Comparison of ENCODE assay signal across 25 cellular contexts in the genomic region with DNA sequence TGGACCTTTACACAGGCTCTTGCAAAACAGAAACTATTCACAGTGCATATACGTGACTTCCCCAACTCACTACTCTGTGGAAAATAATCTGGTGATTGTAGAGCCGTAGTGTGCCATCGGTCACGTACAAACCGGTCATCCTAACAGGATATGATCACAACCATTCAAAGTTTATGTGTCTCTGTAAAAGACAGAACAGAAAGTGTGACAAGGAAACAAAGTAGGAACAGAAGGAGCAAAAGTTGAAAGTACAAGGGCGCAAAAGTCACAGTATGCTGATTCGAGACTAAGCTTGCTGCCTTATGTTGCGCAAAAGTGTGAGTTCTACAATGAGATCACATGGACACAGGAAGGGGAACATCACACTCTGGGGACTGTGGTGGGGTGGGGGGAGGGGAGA. TPM values are rescaled to one million over a fixed set of nuclear protein-coding genes. Genes with fewer than 3 reads are reported as not detected.
DNase-seq lines count a peak whose midpoint lies in the region; ATAC-seq and TF ChIP-seq lines count a peak whose summit lies in the region.
"Had no signal": no experiment of that assay in that cellular context is flagged by ENCODE, and none has a peak within 500 bp of the region (broad histone marks: within the 10 kb centered on the region; RNA-seq: fewer than 3 reads in every experiment).

No MANE protein-coding gene starts in this region.

- peak overlapping the region; percentile 40 for H3K4me3 Mint-ChIP-seq in natural killer cell treated with Interleukin-12 subunit alpha and Interleukin-12 subunit beta and Interleukin-15 and Interleukin-18, amount 100 ng/mL, for 72 hours
- H3K4me3 Mint-ChIP-seq: activated naive CD8-positive, alpha-beta T cell; CD4-positive, alpha-beta memory T cell; endodermal cell; neural crest cell; T-helper 17 cell had no signal

- no peak overlapping the region for H3K27ac Mint-ChIP-seq in natural killer cell treated with Interleukin-12 subunit alpha and Interleukin-12 subunit beta and Interleukin-15 and Interleukin-18, amount 100 ng/mL, for 72 hours
- H3K27ac Mint-ChIP-seq: activated naive CD8-positive, alpha-beta T cell; CD4-positive, alpha-beta memory T cell; endodermal cell; T-helper 17 cell had no signal

- peak; percentile 49 for ATAC-seq in gastroesophageal sphincter
- peak in 1 of 2 donors; percentile 55 for ATAC-seq in natural killer cell treated with Interleukin-12 subunit alpha and Interleukin-12 subunit beta and Interleukin-15 and Interleukin-18, amount 100 ng/mL, for 72 hours
- ATAC-seq: activated CD4-positive, CD25-positive, alpha-beta regulatory T cell treated with anti-CD3 and anti-CD28 coated beads, Interleukin-2, amount 50 U/mL, for 24 hours; T-helper 17 cell had no signal

- H3K36me3 Mint-ChIP-seq in natural killer cell treated with Interleukin-12 subunit alpha and Interleukin-12 subunit beta and Interleukin-15 and Interleukin-18, amount 100 ng/mL, for 72 hours: no peaks in the 10 kb centered on the region
- H3K36me3 Mint-ChIP-seq: activated naive CD8-positive, alpha-beta T cell; CD4-positive, alpha-beta memory T cell had no signal

- H3K4me1 Mint-ChIP-seq in natural killer cell treated with Interleukin-12 subunit alpha and Interleukin-12 subunit beta and Interleukin-15 and Interleukin-18, amount 100 ng/mL, for 72 hours (ENCODE audit: low read depth in 2 of 2): peaks cover 12 to 19% of the 10 kb centered on the region in 2 donors

- DNase-seq in NB4 (ENCODE audit: low read depth) (peak; percentile 89), esophagus squamous epithelium (lab: John Stamatoyannopoulos, UW) (no peak), sigmoid colon (no peak), NCI-H2227 treated with DMSO at 0.1 percent for 48 hours (lab: John Stamatoyannopoulos, UW) (no peak)
- DNase-seq in natural killer cell treated with Interleukin-12 subunit alpha and Interleukin-12 subunit beta and Interleukin-15 and Interleukin-18, amount 100 ng/mL, for 72 hours (ENCODE audit: low spot score): no peak
- DNase-seq in effector CD8-positive, alpha-beta T cell (lab: John Stamatoyannopoulos, UW): no peak
- DNase-seq: ACHN; activated T-cell treated with anti-CD3 and anti-CD28 coated beads, Interleukin-2, amount 50 U/mL, for 48 hours; CD4-positive, alpha-beta memory T cell; endodermal cell; MM.1S; NCI-H187; NK-92 treated with Interleukin-12 subunit alpha and Interleukin-12 subunit beta, amount 100 ng/mL, for 24 hours; SHP77; T-helper 17 cell had no signal

- H3K9me3 ChIP-seq in BLaER1 treated with 17β-estradiol and CSF1 and Interleukin-3, amounts not matched to agents 10 nM and 100 nM (replicated peaks in 1 of 11): no peaks in the 10 kb centered on the region
- H3K9me3 ChIP-seq in gastroesophageal sphincter (no peaks in the 10 kb centered on the region), esophagus squamous epithelium (no peaks in the 10 kb centered on the region), sigmoid colon (no peaks in the 10 kb centered on the region)
- H3K9me3 ChIP-seq: HAP-1, suprapubic skin had no signal

- peak overlapping the region in 10 of 11 experiments; percentile 49 to 80 (median 70); a peak in 15 of 22 replicates for H3K9ac ChIP-seq in BLaER1 treated with 17β-estradiol and CSF1 and Interleukin-3, amounts not matched to agents 10 nM and 100 nM

- TF ChIP-seq EP300 in gastroesophageal sphincter (IDR thresholded peaks at IDR 0.05) (no peak), sigmoid colon (IDR thresholded peaks at IDR 0.05) (peak in 1 of 4 donors; percentile 50)

- no peaks in the 10 kb centered on the region for H4K20me1 ChIP-seq in BLaER1 treated with 17β-estradiol and CSF1 and Interleukin-3, amounts not matched to agents 10 nM and 100 nM

- peaks cover 18 to 99% (median 89%) of the 10 kb centered on the region in 10 experiments for H3K4me1 ChIP-seq in BLaER1 treated with 17β-estradiol and CSF1 and Interleukin-3, amounts not matched to agents 10 nM and 100 nM
- H3K4me1 ChIP-seq in gastroesophageal sphincter (peaks cover 0 to 15% (median 0%) of the 10 kb centered on the region in 3 donors), esophagus squamous epithelium (peaks cover 0 to 13% (median 5%) of the 10 kb centered on the region in 3 donors), sigmoid colon (peaks cover 0 to 9% (median 0%) of the 10 kb centered on the region in 4 donors)

- H3K27me3 Mint-ChIP-seq in natural killer cell treated with Interleukin-12 subunit alpha and Interleukin-12 subunit beta and Interleukin-15 and Interleukin-18, amount 100 ng/mL, for 72 hours: peaks cover 10 to 30% of the 10 kb centered on the region in 2 donors

- TF ChIP-seq POLR2A in NB4 (IDR thresholded peaks at IDR 0.05; ENCODE audit: extremely low read depth, insufficient read length) (no peak), gastroesophageal sphincter (IDR thresholded peaks at IDR 0.05) (no peak), esophagus squamous epithelium (IDR thresholded peaks at IDR 0.05) (no peak), sigmoid colon (IDR thresholded peaks at IDR 0.05) (no peak)

- 77 to 78% methylated on average over 7 to 8 of the region's 8 CpGs for WGBS in gastroesophageal sphincter (ENCODE audit: low coverage in 1 of 2), 2 donors
- WGBS in esophagus squamous epithelium, 2 donors: 82 to 85% methylated on average over 8 of the region's 8 CpGs
- 82 to 91% methylated on average over 8 of the region's 8 CpGs for WGBS in sigmoid colon, 2 donors

- TF ChIP-seq CTCF in NB4 (IDR thresholded peaks at IDR 0.05; ENCODE audit: low read depth, low read length): no peak
- no peak for TF ChIP-seq CTCF in gastroesophageal sphincter (IDR thresholded peaks at IDR 0.05)
- no peak for TF ChIP-seq CTCF in esophagus squamous epithelium (IDR thresholded peaks at IDR 0.05)
- TF ChIP-seq CTCF in sigmoid colon (IDR thresholded peaks at IDR 0.05): no peak

- 0 out of 20 replicates have a peak overlapping the region, but pooled peaks of 1 of the 10 experiments have one; percentile 2 for H3K4me3 ChIP-seq in BLaER1 treated with 17β-estradiol and CSF1 and Interleukin-3, amounts not matched to agents 10 nM and 100 nM
- H3K4me3 ChIP-seq in NB4 (ENCODE audit: low read depth, low read length) (peak overlapping the region; percentile 25), gastroesophageal sphincter (no peak overlapping the region), esophagus squamous epithelium (no peak overlapping the region), sigmoid colon (no peak overlapping the region)
- H3K4me3 ChIP-seq: HAP-1, suprapubic skin had no signal

- H3K36me3 ChIP-seq in BLaER1 treated with 17β-estradiol and CSF1 and Interleukin-3, amounts not matched to agents 10 nM and 100 nM: no peaks in the 10 kb centered on the region
- H3K36me3 ChIP-seq in gastroesophageal sphincter (no peaks in the 10 kb centered on the region), esophagus squamous epithelium (no peaks in the 10 kb centered on the region), sigmoid colon (no peaks in the 10 kb centered on the region)
- H3K36me3 ChIP-seq: HAP-1, suprapubic skin had no signal

- intact Hi-C loops in esophagus squamous epithelium (cut with DNase I) (loop anchor here (10.0 kb wide), 1 partner anchor 363 kb away; no protein-coding TSS in a partner anchor), sigmoid colon (cut with DNase I) (no loop called here)

- H3K9me3 Mint-ChIP-seq in natural killer cell treated with Interleukin-12 subunit alpha and Interleukin-12 subunit beta and Interleukin-15 and Interleukin-18, amount 100 ng/mL, for 72 hours: no peaks in the 10 kb centered on the region
- H3K9me3 Mint-ChIP-seq: CD4-positive, alpha-beta memory T cell; endodermal cell; neural crest cell had no signal

- peak overlapping the region in 10 of 11 experiments; percentile 27 to 87 (median 80); a peak in 18 of 22 replicates for H3K4me2 ChIP-seq in BLaER1 treated with 17β-estradiol and CSF1 and Interleukin-3, amounts not matched to agents 10 nM and 100 nM

- H3K27me3 ChIP-seq in BLaER1 treated with 17β-estradiol and CSF1 and Interleukin-3, amounts not matched to agents 10 nM and 100 nM: no peaks in the 10 kb centered on the region
- no peaks in the 10 kb centered on the region for H3K27me3 ChIP-seq in gastroesophageal sphincter
- no peaks in the 10 kb centered on the region for H3K27me3 ChIP-seq in esophagus squamous epithelium
- no peaks in the 10 kb centered on the region for H3K27me3 ChIP-seq in sigmoid colon
- H3K27me3 ChIP-seq: suprapubic skin had no signal

- H3K27ac ChIP-seq in BLaER1 treated with 17β-estradiol and CSF1 and Interleukin-3, amounts not matched to agents 10 nM and 100 nM: peak overlapping the region; percentile 75 to 97 (median 90)
- H3K27ac ChIP-seq in gastroesophageal sphincter: no peak overlapping the region
- H3K27ac ChIP-seq in esophagus squamous epithelium: no peak overlapping the region
- peak overlapping the region in 2 of 4 donors; percentile 20 to 61 for H3K27ac ChIP-seq in sigmoid colon
- H3K27ac ChIP-seq: suprapubic skin had no signal

RNA-seq across cellular contexts. Expression of gene MEPE, which starts 18.6 kb away (rescaled TPM):
- total RNA-seq in gastroesophageal sphincter: not detected
- total RNA-seq in natural killer cell treated with Interleukin-12 subunit alpha and Interleukin-12 subunit beta and Interleukin-15 and Interleukin-18, amount 100 ng/mL, for 72 hours: not detected
- not detected for total RNA-seq in esophagus squamous epithelium
- total RNA-seq in sigmoid colon: not detected
- polyA plus RNA-seq in sigmoid colon: not detected
- total RNA-seq: CD4-positive, alpha-beta memory T cell; chondrocyte; mesenteric fat pad; neural crest cell; pulmonary artery endothelial cell; suprapubic skin; T-helper 17 cell had no signal
- polyA plus RNA-seq: CD4-positive, alpha-beta memory T cell had no signal

RNA-seq across cellular contexts. Expression of gene IBSP, which starts 52.0 kb away (rescaled TPM):
- total RNA-seq in gastroesophageal sphincter: not detected
- not detected for total RNA-seq in natural killer cell treated with Interleukin-12 subunit alpha and Interleukin-12 subunit beta and Interleukin-15 and Interleukin-18, amount 100 ng/mL, for 72 hours
- total RNA-seq in esophagus squamous epithelium: not detected
- total RNA-seq in sigmoid colon: not detected
- polyA plus RNA-seq in sigmoid colon: not detected
- total RNA-seq: CD4-positive, alpha-beta memory T cell; endodermal cell; mesenteric fat pad; neural crest cell; pulmonary artery endothelial cell; suprapubic skin; T-helper 17 cell had no signal
- polyA plus RNA-seq: CD4-positive, alpha-beta memory T cell had no signal

Comparison
In these comparisons a context has a peak if more than half of its experiments do, and no peak if none do; other contexts are left out.
1. H3K27ac ChIP-seq: peak in BLaER1 treated with 17β-estradiol and CSF1 and Interleukin-3, amounts not matched to agents 10 nM and 100 nM (11 of 11); none in gastroesophageal sphincter (0 of 4) and esophagus squamous epithelium (0 of 4).